In the genomic region with DNA sequence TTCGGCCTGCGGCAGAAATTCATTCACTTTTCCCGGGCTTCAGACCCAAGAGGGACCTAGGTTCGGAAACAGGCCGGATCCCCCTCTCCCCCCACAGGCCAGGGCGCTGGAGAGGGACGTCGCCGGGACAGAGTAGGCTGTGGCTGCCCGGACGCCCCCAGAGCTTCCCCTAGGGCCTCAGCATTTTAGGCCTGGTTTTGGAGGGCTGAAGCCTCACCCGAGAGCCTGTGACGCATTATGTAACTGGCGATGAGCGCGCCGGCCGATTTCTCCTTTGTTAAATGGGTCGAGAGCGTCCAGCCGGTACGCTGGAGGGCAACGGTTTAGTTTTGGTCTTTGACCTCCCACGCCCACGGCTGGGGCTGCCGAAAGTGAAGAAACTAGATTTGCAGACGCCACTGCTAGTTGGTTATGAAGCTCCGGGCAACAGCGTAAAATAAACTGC, we compare ENCODE assay signal across 1 cellular context.
TF ChIP-seq lines count a peak whose summit lies in the region.

No MANE protein-coding gene starts in this region.

TF ChIP-seq in WTC11, 78 proteins besides CTCF, POLR2A, EP300 and RAD21 (continued from another document):
- no peak for TF ChIP-seq FOXK1 (CRISPR knock-in tag; IDR thresholded peaks at IDR 0.05)
- TF ChIP-seq RORB (CRISPR knock-in tag; IDR thresholded peaks at IDR 0.05) = no peak
- TF ChIP-seq SMAD4 (CRISPR knock-in tag; IDR thresholded peaks at IDR 0.05) = no peak
- TF ChIP-seq NR3C1 (CRISPR knock-in tag; conservative IDR thresholded peaks at IDR 0.05; ENCODE audit: low read depth) = no peak
